Comparison of ENCODE assay signal across 12 cellular contexts in the genomic region with DNA sequence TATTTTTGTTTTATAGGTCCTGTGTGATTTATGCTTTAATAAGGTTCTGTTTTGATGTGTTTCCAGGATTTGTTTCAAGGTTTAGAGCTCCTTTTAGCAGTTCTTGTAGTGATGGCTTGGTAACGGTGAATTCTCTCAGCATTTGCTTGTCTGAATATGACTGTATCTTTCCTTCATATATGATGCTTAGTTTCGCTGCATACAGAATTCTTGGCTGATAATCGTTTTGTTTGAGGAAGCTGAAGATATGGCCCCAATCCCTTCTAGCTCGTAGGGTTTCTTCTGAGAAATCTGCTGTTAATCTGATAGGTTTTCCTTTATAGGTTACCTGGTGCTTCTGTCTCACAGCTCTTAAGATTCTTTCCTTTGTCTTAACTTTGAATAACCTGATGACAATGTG. TPM values are rescaled to one million over a fixed set of nuclear protein-coding genes. Genes with fewer than 3 reads are reported as not detected.
"Had no signal": no experiment of that assay in that cellular context is flagged by ENCODE, and none has a peak within 500 bp of the region (broad histone marks: within the 10 kb centered on the region; RNA-seq: fewer than 3 reads in every experiment).

No MANE protein-coding gene starts in this region.

RNA-seq across cellular contexts. Expression of gene RAB3C, which starts 20.0 kb away (rescaled TPM):
- total RNA-seq: activated naive CD4-positive, alpha-beta T cell treated with anti-CD3 and anti-CD28 coated beads for 36 hours; activated naive CD4-positive, alpha-beta T cell treated with anti-CD3 and anti-CD28 coated beads, Interleukin-2, amount 50 U/mL, for 72 hours; activated naive CD8-positive, alpha-beta T cell treated with anti-CD3 and anti-CD28 coated beads for 36 hours; activated naive CD8-positive, alpha-beta T cell treated with anti-CD3 and anti-CD28 coated beads, Interleukin-2, amount 10 ng/mL, durations not matched to agents 7 days and 5 days; activated T-cell treated with anti-CD3 and anti-CD28 coated beads, Interleukin-2, amount 50 U/mL, for 4 hours; activated T-cell treated with anti-CD3 and anti-CD28 coated beads, Interleukin-2, amount 50 U/mL, for 72 hours; activated T-helper 1 cell treated with anti-CD3 and anti-CD28 coated beads, Interleukin-12 subunit alpha, Interleukin-12 subunit beta, Interleukin-2, Interleukin-4 antibody, amounts not matched to agents 30 ng/mL and 10 ng/mL and 1 ng/mL, durations not matched to agents 14 hours and 24 hours and 36 hours; activated T-helper 17 cell treated with anti-CD3 and anti-CD28 coated beads, Interleukin-2, amount 50 U/mL, for 72 hours; activated T-helper 2 cell treated with anti-CD3 and anti-CD28 coated beads, Interferon-gamma antibody, Interleukin-2, Interleukin-4, amounts not matched to agents 10 μg/mL and 5 μg/mL and 100 μg/mL, durations not matched to agents 14 hours and 24 hours and 36 hours; bronchial epithelial cell; chondrocyte had no signal
- polyA plus RNA-seq: aorta had no signal
